21 cellular contexts compared by ENCODE assay signal in the genomic region with DNA sequence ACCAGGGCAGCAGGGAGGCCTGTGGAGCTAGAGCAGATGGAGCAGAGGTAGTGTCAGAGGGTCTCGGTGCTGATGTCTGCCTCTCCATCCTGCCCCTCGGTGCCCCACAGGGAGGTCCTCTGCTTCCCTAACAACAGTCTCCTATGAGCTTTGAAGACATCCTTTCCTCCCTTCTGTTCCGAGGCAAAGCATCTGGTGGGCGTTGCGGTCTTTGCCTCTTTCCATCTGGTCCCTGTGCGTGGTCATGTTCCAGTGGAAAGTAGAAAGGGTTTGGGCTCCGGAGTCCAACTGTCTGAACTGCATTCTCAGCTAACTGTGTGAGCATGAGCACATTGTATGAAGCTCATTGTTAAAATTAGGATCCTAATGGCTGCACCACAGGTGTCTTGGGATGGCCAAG.
DNase-seq lines count a peak whose midpoint lies in the region; ATAC-seq, FAIRE-seq and TF ChIP-seq lines count a peak whose summit lies in the region.
"Had no signal": no experiment of that assay in that cellular context is flagged by ENCODE, and none has a peak within 500 bp of the region (broad histone marks: within the 10 kb centered on the region; RNA-seq: fewer than 3 reads in every experiment).

No MANE protein-coding gene starts in this region.

- H2BK15ac ChIP-seq in H1 (ENCODE audit: low read length): no peak overlapping the region

- no peak overlapping the region for H3K56ac ChIP-seq in H1 (replicated peaks; ENCODE audit: insufficient read length, low read depth, low read length)

- H2BK20ac ChIP-seq in H1 (ENCODE audit: low read length): no peak overlapping the region

- H3K9ac ChIP-seq in H1 (replicated peaks in 1 of 4; ENCODE audit: extremely low read depth in 1 of 4, low read depth in 3 of 4, low read length in 3 of 4): no peak overlapping the region
- H3K9ac ChIP-seq: BLaER1, GM23248 had no signal

- WGBS in H1 (ENCODE audit: extremely low coverage in 1 of 2, insufficient coverage in 1 of 2, insufficient read length in 1 of 2, insufficient replicate concordance in 2 of 2, low coverage in 1 of 2, low lambda C conversion rate in 2 of 2, missing lambda C conversion rate in 1 of 2), 2 experiments: 91% methylated on average over 7 of the region's 7 CpGs; no CpG with 5 or more reads in 1 of the 2 experiments
- WGBS in stomach, 5 donors: 88 to 95% (median 92%) methylated on average over 7 of the region's 7 CpGs

- CTCF ChIA-PET in H1 (lab: Charles Lee; ENCODE audit: partially characterized antibody): interaction anchor here (0.6 to 1.1 kb wide), 3 partner anchors 10 to 1593 kb away, joined by 3 read pairs; no protein-coding TSS in a partner anchor

- H4K20me1 ChIP-seq in H1 (replicated peaks in 1 of 2; ENCODE audit: control insufficient read depth in 1 of 2, insufficient read depth in 2 of 2, low read length in 2 of 2): peaks cover 0 to 2% of the 10 kb centered on the region in 2 experiments
- H4K20me1 ChIP-seq: BLaER1 had no signal

- no peak for ATAC-seq in HG03571 (IDR thresholded peaks at IDR 0.05; ENCODE audit: unreplicated experiment)
- ATAC-seq in GM19023 (IDR thresholded peaks at IDR 0.05; ENCODE audit: unreplicated experiment): no peak

- peak overlapping the region; percentile 46 for H2AK5ac ChIP-seq in H1 (ENCODE audit: low read depth, low read length)

- peak; percentile 9 for DNase-seq in NCI-H1694 (lab: John Stamatoyannopoulos, UW)
- DNase-seq in NCI-H1694 treated with DMSO at 0.1 percent for 48 hours (lab: John Stamatoyannopoulos, UW): no peak
- no peak for DNase-seq in H1 (ENCODE audit: low read depth in 1 of 2, low spot score in 2 of 2)
- no peak for DNase-seq in type B pancreatic cell (ENCODE audit: extremely low spot score, unreplicated experiment)
- DNase-seq in stomach: no peak
- no peak for DNase-seq in CD14-positive monocyte (ENCODE audit: low spot score)
- DNase-seq: CD4-positive, alpha-beta T cell; CD8-positive, alpha-beta memory T cell; DMS53; DMS79 treated with DMSO at 0.1 percent for 48 hours; GM23248; HCEC 1CT had no signal

- no peak overlapping the region for H4K5ac ChIP-seq in H1 (ENCODE audit: insufficient read length, low read depth, low read length)

- POLR2A ChIA-PET in H1 (lab: Charles Lee; ENCODE audit: partially characterized antibody): no interaction called here

- no peak overlapping the region for H3K18ac ChIP-seq in H1 (ENCODE audit: extremely low read depth, low read length)

- intact Hi-C loops in stomach (cut with DNase I; ENCODE audit: low total_unique reads): no loop called here
- intact Hi-C loops in CD14-positive monocyte (cut with micrococcal nuclease): no loop called here

- H3K79me2 ChIP-seq in H1 (ENCODE audit: control insufficient read depth in 1 of 2, insufficient read depth in 2 of 2, low read length in 2 of 2): peaks cover 0 to 5% of the 10 kb centered on the region in 2 experiments; a peak in 1 of 4 replicates

- H3K27ac ChIP-seq in H1 (ENCODE audit: low read depth, low read length) (no peak overlapping the region), stomach (no peak overlapping the region)
- H3K27ac ChIP-seq: 22Rv1, BLaER1, C4-2B, GM23248 had no signal

- H3K23me2 ChIP-seq in H1 (ENCODE audit: low read depth, low read length): no peaks in the 10 kb centered on the region

- H3K27ac Mint-ChIP-seq in type B pancreatic cell: peak overlapping the region; percentile 8
- no peak overlapping the region for H3K27ac Mint-ChIP-seq in CD14-positive monocyte
- H3K27ac Mint-ChIP-seq: B cell; CD4-positive, alpha-beta T cell; CD8-positive, alpha-beta memory T cell had no signal

- no peaks in the 10 kb centered on the region for H3K36me3 ChIP-seq in H1 (ENCODE audit: control insufficient read depth in 2 of 4, insufficient read depth in 4 of 4, low read length in 3 of 4)
- no peaks in the 10 kb centered on the region for H3K36me3 ChIP-seq in stomach
- H3K36me3 ChIP-seq: BLaER1 had no signal

- 0 out of 7 replicates have a peak, but pooled peaks cover 0 to 2% (median 0%) of the 10 kb centered on the region in 4 experiments for H3K4me1 ChIP-seq in H1 (replicated peaks in 1 of 4; ENCODE audit: control insufficient read depth in 3 of 4, insufficient read depth in 4 of 4, low read length in 3 of 4)
- no peaks in the 10 kb centered on the region for H3K4me1 ChIP-seq in stomach
- H3K4me1 ChIP-seq: BLaER1 had no signal

- H4K8ac ChIP-seq in H1 (ENCODE audit: extremely low read depth, insufficient read depth, low read length): no peak overlapping the region

- FAIRE-seq in H1 (lab: Jason Lieb, UNC): no peak
- FAIRE-seq: A204.1, G401.6, GM19239 had no signal

- H4K91ac ChIP-seq in H1 (replicated peaks; ENCODE audit: insufficient read length, low read length): no peak overlapping the region

- peaks cover 4% of the 10 kb centered on the region for H3K9me3 Mint-ChIP-seq in type B pancreatic cell
- peaks cover 0 to 7% (median 0%) of the 10 kb centered on the region in 7 donors for H3K9me3 Mint-ChIP-seq in CD14-positive monocyte
- H3K9me3 Mint-ChIP-seq: CD4-positive, alpha-beta T cell had no signal

- H3K36me3 Mint-ChIP-seq in type B pancreatic cell: no peaks in the 10 kb centered on the region
- no peaks in the 10 kb centered on the region for H3K36me3 Mint-ChIP-seq in CD14-positive monocyte
- H3K36me3 Mint-ChIP-seq: CD8-positive, alpha-beta memory T cell had no signal

- TF ChIP-seq RAD21 in H1 (IDR thresholded peaks at IDR 0.05 in 1 of 2, conservative IDR thresholded peaks at IDR 0.05 in 1 of 2; ENCODE audit: low read depth in 2 of 2, low read length in 2 of 2): no peak

- H3K27me3 ChIP-seq in H1 (replicated peaks in 1 of 4; ENCODE audit: control insufficient read depth in 3 of 4, extremely low read depth in 1 of 4, insufficient read depth in 3 of 4, low read length in 3 of 4): no peaks in the 10 kb centered on the region
- peaks cover 0 to 4% (median 0%) of the 10 kb centered on the region in 3 donors for H3K27me3 ChIP-seq in stomach
- H3K27me3 ChIP-seq: BLaER1 had no signal

- H2BK12ac ChIP-seq in H1 (ENCODE audit: low read depth, low read length): no peak overlapping the region

- H3K4ac ChIP-seq in H1 (replicated peaks; ENCODE audit: insufficient read length, low read depth, low read length): no peak overlapping the region

- no peak for TF ChIP-seq EP300 in H1 (IDR thresholded peaks at IDR 0.05; ENCODE audit: borderline replicate concordance in 1 of 2, low read depth in 2 of 2, low read length in 2 of 2)
- TF ChIP-seq EP300 in stomach (IDR thresholded peaks at IDR 0.05): no peak

- TF ChIP-seq POLR2A in H1 (IDR thresholded peaks at IDR 0.05; ENCODE audit: control extremely low read depth in 1 of 2, low read depth in 2 of 2, low read length in 2 of 2) (no peak), stomach (IDR thresholded peaks at IDR 0.05) (no peak)

- H3K27me3 Mint-ChIP-seq in type B pancreatic cell (no peaks in the 10 kb centered on the region), CD14-positive monocyte (ENCODE audit: low read depth in 3 of 3) (peaks cover 0 to 1% (median 0%) of the 10 kb centered on the region in 3 donors)
- H3K27me3 Mint-ChIP-seq: CD4-positive, alpha-beta T cell had no signal

- H3K4me1 Mint-ChIP-seq in type B pancreatic cell (ENCODE audit: unreplicated experiment) (no peaks in the 10 kb centered on the region), CD14-positive monocyte (no peaks in the 10 kb centered on the region)
- H3K4me1 Mint-ChIP-seq: CD8-positive, alpha-beta memory T cell had no signal

- TF ChIP-seq CTCF in H1 (IDR thresholded peaks at IDR 0.05; ENCODE audit: control extremely low read depth in 1 of 3, insufficient read depth in 1 of 3, low read depth in 1 of 3, low read length in 3 of 3) (no peak), type B pancreatic cell (conservative IDR thresholded peaks at IDR 0.05) (no peak), stomach (IDR thresholded peaks at IDR 0.05) (no peak), CD14-positive monocyte (IDR thresholded peaks at IDR 0.05) (no peak)

- H2AFZ ChIP-seq in H1 (ENCODE audit: low read length): no peak overlapping the region
- H2AFZ ChIP-seq: GM23248 had no signal

- no peak overlapping the region for H2BK120ac ChIP-seq in H1 (replicated peaks; ENCODE audit: low read depth, low read length)

- H3K23ac ChIP-seq in H1 (ENCODE audit: insufficient read length): no peak overlapping the region

- no peaks in the 10 kb centered on the region; the same call in 1 of the 2 replicates for H3K79me1 ChIP-seq in H1 (ENCODE audit: low read depth, low read length)

- H2BK5ac ChIP-seq in H1 (ENCODE audit: low read depth, low read length): no peak overlapping the region; the same call in 1 of the 2 replicates

- no peak overlapping the region for H3K4me3 Mint-ChIP-seq in type B pancreatic cell
- no peak overlapping the region for H3K4me3 Mint-ChIP-seq in CD14-positive monocyte
- H3K4me3 Mint-ChIP-seq: B cell; CD4-positive, alpha-beta T cell; CD8-positive, alpha-beta memory T cell had no signal

- H3K4me2 ChIP-seq in H1 (ENCODE audit: insufficient read depth in 1 of 2, low read depth in 2 of 2, low read length in 2 of 2): no peak overlapping the region
- H3K4me2 ChIP-seq: BLaER1 had no signal

- no peak overlapping the region for H3K14ac ChIP-seq in H1 (ENCODE audit: insufficient read length)

- H3K4me3 ChIP-seq in H1 (ENCODE audit: extremely low read depth in 1 of 4, insufficient read depth in 2 of 4, low read depth in 3 of 4, low read length in 4 of 4) (no peak overlapping the region), stomach (no peak overlapping the region)
- H3K4me3 ChIP-seq: BLaER1, GM23248 had no signal

- no peaks in the 10 kb centered on the region for H3K9me3 ChIP-seq in H1 (ENCODE audit: insufficient read depth in 2 of 2, low read depth in 1 of 2, low read length in 1 of 2)
- H3K9me3 ChIP-seq in stomach: peaks cover 0 to 7% (median 0%) of the 10 kb centered on the region in 4 donors
- H3K9me3 ChIP-seq: BLaER1 had no signal

TF ChIP-seq in H1, 55 proteins besides CTCF, POLR2A, EP300 and RAD21 (continues in another document):
- no peak for TF ChIP-seq CEBPB (IDR thresholded peaks at IDR 0.05; ENCODE audit: low read depth, low read length)
- TF ChIP-seq TCF12 (IDR thresholded peaks at IDR 0.05; ENCODE audit: low read depth, low read length): no peak
- TF ChIP-seq MAFK (IDR thresholded peaks at IDR 0.05; ENCODE audit: low read depth, low read length): no peak
- TF ChIP-seq CTBP2 (IDR thresholded peaks at IDR 0.05; ENCODE audit: borderline replicate concordance, insufficient read depth, insufficient read length, low read length): no peak
- TF ChIP-seq CBX5 (IDR thresholded peaks at IDR 0.05; ENCODE audit: low read depth, low read length): no peak
- TF ChIP-seq JUN (IDR thresholded peaks at IDR 0.05; ENCODE audit: low read depth, low read length): no peak
- no peak for TF ChIP-seq POLR2AphosphoS5 (IDR thresholded peaks at IDR 0.05; ENCODE audit: low read depth, low read length)
- no peak for TF ChIP-seq RFX5 (IDR thresholded peaks at IDR 0.05; ENCODE audit: borderline replicate concordance, low read depth, low read length)
- no peak for TF ChIP-seq NANOG (IDR thresholded peaks at IDR 0.05; ENCODE audit: insufficient read depth, low read depth, low read length, poor library complexity, severe bottlenecking)
- no peak for TF ChIP-seq TEAD4 (IDR thresholded peaks at IDR 0.05; ENCODE audit: low read depth, low read length)
- no peak for TF ChIP-seq BRCA1 (IDR thresholded peaks at IDR 0.05; ENCODE audit: low read depth, low read length)
